Comparison of ENCODE assay signal across 8 cellular contexts in the genomic region with DNA sequence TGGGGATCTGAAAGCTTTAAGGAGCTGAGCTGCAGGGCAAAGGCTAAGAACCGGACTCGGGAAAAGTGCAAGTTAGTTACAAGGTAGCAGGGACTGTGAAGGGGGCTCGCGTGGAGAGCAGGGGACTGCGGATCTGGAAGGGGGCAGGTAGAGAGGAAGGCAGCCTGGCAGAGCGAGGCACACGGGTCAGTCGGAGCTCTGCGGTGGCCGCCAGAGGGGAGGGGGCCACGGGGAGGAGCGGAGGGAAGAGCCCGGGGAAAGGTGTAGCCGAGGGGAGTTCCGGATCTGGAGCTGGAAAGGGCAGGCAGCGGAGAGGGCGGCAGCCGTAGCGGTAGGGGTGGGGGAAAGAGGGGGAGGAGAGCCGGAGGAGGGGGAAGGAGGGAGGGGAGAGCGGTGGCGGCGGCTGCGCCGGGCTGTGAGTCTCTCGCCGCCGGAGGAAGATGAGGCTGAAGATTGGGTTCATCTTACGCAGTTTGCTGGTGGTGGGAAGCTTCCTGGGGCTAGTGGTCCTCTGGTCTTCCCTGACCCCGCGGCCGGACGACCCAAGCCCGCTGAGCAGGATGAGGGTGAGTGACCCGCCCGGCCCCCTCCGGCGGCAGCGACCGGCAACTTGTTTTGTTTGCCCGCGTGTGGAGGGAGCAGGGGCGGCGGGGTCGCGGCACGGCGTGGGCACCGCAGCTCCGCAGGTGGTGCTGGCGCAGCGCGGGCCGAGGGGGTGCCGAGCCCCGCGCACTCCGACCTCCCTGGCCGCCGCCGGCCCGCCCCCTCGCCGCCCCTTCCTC. TPM values are rescaled to one million over a fixed set of nuclear protein-coding genes. Genes with fewer than 3 reads are reported as not detected.
A peak's percentile ranks its signal among the peaks of the same experiment; 100 is the strongest.
DNase-seq lines count a peak whose midpoint lies in the region; ATAC-seq and TF ChIP-seq lines count a peak whose summit lies in the region.

A gene with protein sequence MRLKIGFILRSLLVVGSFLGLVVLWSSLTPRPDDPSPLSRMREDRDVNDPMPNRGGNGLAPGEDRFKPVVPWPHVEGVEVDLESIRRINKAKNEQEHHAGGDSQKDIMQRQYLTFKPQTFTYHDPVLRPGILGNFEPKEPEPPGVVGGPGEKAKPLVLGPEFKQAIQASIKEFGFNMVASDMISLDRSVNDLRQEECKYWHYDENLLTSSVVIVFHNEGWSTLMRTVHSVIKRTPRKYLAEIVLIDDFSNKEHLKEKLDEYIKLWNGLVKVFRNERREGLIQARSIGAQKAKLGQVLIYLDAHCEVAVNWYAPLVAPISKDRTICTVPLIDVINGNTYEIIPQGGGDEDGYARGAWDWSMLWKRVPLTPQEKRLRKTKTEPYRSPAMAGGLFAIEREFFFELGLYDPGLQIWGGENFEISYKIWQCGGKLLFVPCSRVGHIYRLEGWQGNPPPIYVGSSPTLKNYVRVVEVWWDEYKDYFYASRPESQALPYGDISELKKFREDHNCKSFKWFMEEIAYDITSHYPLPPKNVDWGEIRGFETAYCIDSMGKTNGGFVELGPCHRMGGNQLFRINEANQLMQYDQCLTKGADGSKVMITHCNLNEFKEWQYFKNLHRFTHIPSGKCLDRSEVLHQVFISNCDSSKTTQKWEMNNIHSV (plus strand): TSS at position 416 of the 782 bp plus-strand sequence. CDS start 25 bp downstream, at position 441.

- TF ChIP-seq CTCF in KMS-11 (conservative IDR thresholded peaks at IDR 0.05; ENCODE audit: low read depth, low read length) (no peak), RWPE1 (conservative IDR thresholded peaks at IDR 0.05; ENCODE audit: low read depth) (no peak), fibroblast of pulmonary artery (IDR thresholded peaks at IDR 0.05; ENCODE audit: low read length, missing control alignments) (no peak), nephron progenitor cell (IDR thresholded peaks at IDR 0.05) (no peak)

- H3K27ac Mint-ChIP-seq in activated T-helper 17 cell treated with anti-CD3 and anti-CD28 coated beads, Interleukin-2, amount 50 U/mL, for 72 hours: peak within 1 kb of the TSS; percentile 78
- H3K27ac Mint-ChIP-seq in nephron progenitor cell: peak within 1 kb of the TSS; percentile 96

- peaks cover 36% of the 10 kb centered on the region for H3K4me1 ChIP-seq in KMS-11 (ENCODE audit: low read depth, poor library complexity, severe bottlenecking)
- no peaks in the 10 kb centered on the region for H3K4me1 ChIP-seq in stomach smooth muscle (ENCODE audit: control insufficient read depth, insufficient read depth, low read length)

- peak within 1 kb of the TSS; percentile 95 for H3K9ac ChIP-seq in KMS-11
- H3K9ac ChIP-seq in stomach smooth muscle (ENCODE audit: low read length in 2 of 2): peak within 1 kb of the TSS; percentile 63 to 72

- H3K9me3 ChIP-seq in stomach smooth muscle (ENCODE audit: control insufficient read depth in 2 of 2, low read length in 2 of 2): no peaks in the 10 kb centered on the region

- H3K27me3 Mint-ChIP-seq in activated T-helper 17 cell treated with anti-CD3 and anti-CD28 coated beads, Interleukin-2, amount 50 U/mL, for 72 hours: no peaks in the 10 kb centered on the region
- no peaks in the 10 kb centered on the region for H3K27me3 Mint-ChIP-seq in nephron progenitor cell (ENCODE audit: low read depth, poor library complexity)

- H3K4me2 ChIP-seq in KMS-11: peak within 1 kb of the TSS; percentile 84

- H3K4me3 ChIP-seq in KMS-11 (IDR thresholded peaks at IDR 0.05; ENCODE audit: insufficient read depth, low read depth, low read length) (peak within 1 kb of the TSS; percentile 54), fibroblast of pulmonary artery (replicated peaks; ENCODE audit: low read depth, low read length) (peak within 1 kb of the TSS; percentile 86), stomach smooth muscle (ENCODE audit: low read length in 2 of 2) (peak within 1 kb of the TSS; percentile 76 to 86)

- no peaks in the 10 kb centered on the region for H3K9me3 Mint-ChIP-seq in activated T-helper 17 cell treated with anti-CD3 and anti-CD28 coated beads, Interleukin-2, amount 50 U/mL, for 72 hours
- no peaks in the 10 kb centered on the region for H3K9me3 Mint-ChIP-seq in nephron progenitor cell

- peak within 1 kb of the TSS; percentile 90 for H3K27ac ChIP-seq in KMS-11
- H3K27ac ChIP-seq in RWPE1: peak within 1 kb of the TSS; percentile 96
- peak within 1 kb of the TSS; percentile 81 for H3K27ac ChIP-seq in stomach smooth muscle (ENCODE audit: low read length)

- H3K4me3 Mint-ChIP-seq in activated T-helper 17 cell treated with anti-CD3 and anti-CD28 coated beads, Interleukin-2, amount 50 U/mL, for 72 hours: peak within 1 kb of the TSS; percentile 84
- peak within 1 kb of the TSS; percentile 91 for H3K4me3 Mint-ChIP-seq in nephron progenitor cell

- peak within 1 kb of the TSS; percentile 94 for H2AFZ ChIP-seq in KMS-11 (ENCODE audit: low read depth)

- H3K36me3 Mint-ChIP-seq in activated T-helper 17 cell treated with anti-CD3 and anti-CD28 coated beads, Interleukin-2, amount 50 U/mL, for 72 hours (ENCODE audit: low read depth): no peaks in the 10 kb centered on the region
- H3K36me3 Mint-ChIP-seq in nephron progenitor cell (ENCODE audit: low read depth): peaks cover 6% of the 10 kb centered on the region

- peak; percentile 41 for DNase-seq in DMS79 (lab: John Stamatoyannopoulos, UW)
- peak; percentile 86 for DNase-seq in RWPE1 (ENCODE audit: low spot score)
- peak; percentile 58 for DNase-seq in fibroblast of pulmonary artery (ENCODE audit: low read depth)
- DNase-seq in nephron progenitor cell: peak; percentile 74

- H3K36me3 ChIP-seq in KMS-11 (ENCODE audit: insufficient read depth) (no peaks in the 10 kb centered on the region), stomach smooth muscle (ENCODE audit: control insufficient read depth in 2 of 2, insufficient read depth in 2 of 2, low read length in 2 of 2) (no peaks in the 10 kb centered on the region)

- peaks cover 11% of the 10 kb centered on the region; the same call in 1 of the 2 replicates for H4K20me1 ChIP-seq in KMS-11 (ENCODE audit: insufficient read depth)

- ATAC-seq in GM21717 (IDR thresholded peaks at IDR 0.05; ENCODE audit: unreplicated experiment): peak; percentile 35
- ATAC-seq in activated T-helper 17 cell treated with anti-CD3 and anti-CD28 coated beads, Interleukin-2, amount 50 U/mL, for 72 hours (replicated peaks): peak; percentile 52

- H3K27me3 ChIP-seq in KMS-11 (ENCODE audit: insufficient read depth, low read depth) (no peaks in the 10 kb centered on the region), stomach smooth muscle (ENCODE audit: control insufficient read depth in 1 of 2, insufficient read depth in 2 of 2, low read length in 2 of 2) (no peaks in the 10 kb centered on the region)

- POLR2A ChIA-PET in RWPE1 (lab: Yijun Ruan, JAX; ENCODE audit: low non-redundant PET): interaction anchor here (0.6 kb wide), 1 partner anchor 129 kb away, joined by 4 read pairs; no protein-coding TSS in a partner anchor

- CTCF ChIA-PET in RWPE1 (lab: Yijun Ruan, JAX): interaction anchor here (0.6 to 1.5 kb wide), 3 partner anchors 63 to 151 kb away, joined by 3 to 4 read pairs (median 3); no protein-coding TSS in a partner anchor

- peaks cover 17% of the 10 kb centered on the region for H3K4me1 Mint-ChIP-seq in activated T-helper 17 cell treated with anti-CD3 and anti-CD28 coated beads, Interleukin-2, amount 50 U/mL, for 72 hours
- H3K4me1 Mint-ChIP-seq in nephron progenitor cell: peaks cover 42% of the 10 kb centered on the region

- peaks cover 45% of the 10 kb centered on the region for H3K79me2 ChIP-seq in KMS-11 (ENCODE audit: insufficient read depth, low read depth)

RNA-seq across cellular contexts. Expression of the gene that starts here (rescaled TPM):
- 10 to 100 TPM in 1 of 2 donors, 1 to 10 TPM in 1; 9.6 to 18.1 TPM for total RNA-seq in activated T-helper 17 cell treated with anti-CD3 and anti-CD28 coated beads, Interleukin-2, amount 50 U/mL, for 72 hours

Comparison
In these comparisons a context has a peak if more than half of its experiments do, and no peak if none do; other contexts are left out.
1. Peak in every context shown above with its lines: DNase-seq, ATAC-seq, H3K4me3 ChIP-seq and H3K27ac ChIP-seq.